ENCODE assay signal across 8 cellular contexts in the genomic region with DNA sequence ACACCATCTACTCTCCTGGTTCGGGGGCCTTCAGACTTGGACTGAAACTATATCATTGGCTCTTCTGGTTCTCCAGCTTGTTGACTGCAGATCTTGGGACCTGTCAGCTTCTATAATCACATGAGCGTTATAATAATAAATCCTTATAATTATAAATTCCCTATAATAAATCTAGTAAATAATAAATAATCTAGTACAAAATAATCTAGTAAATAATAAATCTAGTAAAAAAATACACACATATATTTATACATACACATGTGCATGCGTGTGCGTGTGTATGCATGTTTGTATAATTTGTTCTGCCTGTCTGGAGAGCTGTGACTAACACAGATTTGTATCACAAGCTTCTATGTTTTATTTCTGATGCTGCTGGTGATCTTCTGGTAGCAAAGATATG.
"Had no signal": no experiment of that assay in that cellular context is flagged by ENCODE, and none has a peak within 500 bp of the region (broad histone marks: within the 10 kb centered on the region; RNA-seq: fewer than 3 reads in every experiment).

No MANE protein-coding gene starts in this region.

- H3K4me1 Mint-ChIP-seq: GM23338, H9 had no signal

- H3K4me3 Mint-ChIP-seq: GM23338, H9, HFFc6 had no signal

- DNase-seq: GM23248, GOT3, H7, H9, HCEC 1CT, HFFc6 had no signal

- H3K27ac Mint-ChIP-seq: GM23338, H9, HFFc6 had no signal

- ATAC-seq: GM23338, HCT116 had no signal
